10 cellular contexts compared by ENCODE assay signal in genomic region chr17:74442291-74442669, GRCh38. TPM values are rescaled to one million over a fixed set of nuclear protein-coding genes. Genes with fewer than 3 reads are reported as not detected.
DNase-seq lines count a peak whose midpoint lies in the region; ATAC-seq and TF ChIP-seq lines count a peak whose summit lies in the region.
"Had no signal": no experiment of that assay in that cellular context is flagged by ENCODE, and none has a peak within 500 bp of the region (broad histone marks: within the 10 kb centered on the region; RNA-seq: fewer than 3 reads in every experiment).

No MANE protein-coding gene starts in this region.

- peak overlapping the region; percentile 66 for H3K4me2 ChIP-seq in parathyroid adenoma (ENCODE audit: low read length)

- no peak overlapping the region for H2AFZ ChIP-seq in parathyroid adenoma

- intact Hi-C loops in heart left ventricle (cut with DNase I) (loop anchor here in 1 of 10 donors (10.0 kb wide), 1 partner anchor 227 kb away; the partner anchor contains the start of gene TTYH2), left cardiac atrium (cut with DNase I) (no loop called here), left ventricle myocardium superior (cut with micrococcal nuclease) (no loop called here), aorta (cut with DNase I) (loop anchor here in 1 of 2 donors (10.0 kb wide), 1 partner anchor 1147 kb away; no protein-coding TSS in a partner anchor)

- peaks cover 5% of the 10 kb centered on the region for H3K79me2 ChIP-seq in parathyroid adenoma

- H3K9me3 ChIP-seq in heart left ventricle, result peaks cover 0 to 15% (median 6%) of the 10 kb centered on the region in 12 donors
- no peaks in the 10 kb centered on the region for H3K9me3 ChIP-seq in parathyroid adenoma (ENCODE audit: control insufficient read depth, low read length)
- no peaks in the 10 kb centered on the region for H3K9me3 ChIP-seq in aorta (ENCODE audit: control insufficient read depth, low read length)

- no peak for TF ChIP-seq POLR2A in heart left ventricle (IDR thresholded peaks at IDR 0.05)

- 77 to 91% (median 80%) methylated on average over 5 to 6 of the region's 6 CpGs for WGBS in heart left ventricle, 4 donors
- 83 to 86% methylated on average over 6 of the region's 6 CpGs for whole genome bisulfite sequencing in aorta, 2 donors

- H3K36me3 ChIP-seq in heart left ventricle (peaks cover 0 to 28% (median 15%) of the 10 kb centered on the region in 9 donors), parathyroid adenoma (ENCODE audit: control insufficient read depth, insufficient read depth, low read length) (no peaks in the 10 kb centered on the region), aorta (ENCODE audit: control insufficient read depth in 1 of 2, insufficient read depth in 2 of 2, low read length in 1 of 2) (peaks cover 0 to 3% of the 10 kb centered on the region in 2 donors)

- DNase-seq in heart left ventricle, result no peak
- no peak for DNase-seq in left cardiac atrium
- DNase-seq in left ventricle myocardium superior, result peak; percentile 24
- DNase-seq in aorta, result no peak
- no peak for DNase-seq in anterior cingulate cortex (lab: John Stamatoyannopoulos, UW)
- DNase-seq in HCEC 1CT, result no peak
- DNase-seq: activated CD4-positive, alpha-beta memory T cell treated with anti-CD3 and anti-CD28 coated beads, Interleukin-2, amount 10 ng/mL, durations not matched to agents 7 days and 5 days had no signal

- peaks cover 5 to 55% (median 52%) of the 10 kb centered on the region in 12 donors for H3K4me1 ChIP-seq in heart left ventricle
- H3K4me1 ChIP-seq in parathyroid adenoma, result peaks cover 47% of the 10 kb centered on the region
- peaks cover 0 to 1% of the 10 kb centered on the region in 2 donors for H3K4me1 ChIP-seq in aorta (ENCODE audit: control insufficient read depth in 1 of 2, insufficient read depth in 2 of 2, low read length in 2 of 2)

- peak overlapping the region in 7 of 12 donors; percentile 28 to 41 (median 38) for H3K4me3 ChIP-seq in heart left ventricle
- H3K4me3 ChIP-seq in parathyroid adenoma (ENCODE audit: low read depth, low read length), result peak overlapping the region; percentile 43
- H3K4me3 ChIP-seq in aorta (ENCODE audit: low read length in 2 of 2), result no peak overlapping the region

- H3K27ac ChIP-seq in heart left ventricle, result peak overlapping the region; percentile 74 to 95 (median 90)
- peak overlapping the region; percentile 100 for H3K27ac ChIP-seq in parathyroid adenoma
- peak overlapping the region; percentile 35 to 49 for H3K27ac ChIP-seq in aorta (ENCODE audit: low read depth in 1 of 2, low read length in 2 of 2)

- no peak overlapping the region for H3K9ac ChIP-seq in parathyroid adenoma

- H3K27me3 ChIP-seq in heart left ventricle (no peaks in the 10 kb centered on the region), parathyroid adenoma (ENCODE audit: control insufficient read depth, insufficient read depth, low read length) (no peaks in the 10 kb centered on the region), aorta (ENCODE audit: control insufficient read depth in 1 of 2, insufficient read depth in 2 of 2, low read length in 1 of 2) (no peaks in the 10 kb centered on the region)

- no peak for ATAC-seq in heart left ventricle
- ATAC-seq in left cardiac atrium, result no peak
- ATAC-seq in left ventricle myocardium superior, result no peak
- no peak for ATAC-seq in aorta (ENCODE audit: low FRiP score)
- no peak for ATAC-seq in HG03025 (IDR thresholded peaks at IDR 0.05; ENCODE audit: low FRiP score, unreplicated experiment)

- TF ChIP-seq CTCF in heart left ventricle (IDR thresholded peaks at IDR 0.05) (no peak), parathyroid adenoma (IDR thresholded peaks at IDR 0.05) (no peak)

RNA-seq across cellular contexts. Expression of gene GPRC5C, which starts 10.4 kb away (rescaled TPM):
- total RNA-seq in heart left ventricle (10 to 100 TPM; 22.2 to 59.9 (median 39.2) TPM), left cardiac atrium (10 to 100 TPM; 24.2 to 25.9 TPM), left ventricle myocardium superior (34.4 TPM), aorta (10 to 100 TPM; 43.6 to 51.7 TPM)
- polyA plus RNA-seq in heart left ventricle (10 to 100 TPM; 28.5 to 35.3 TPM), aorta (10 to 100 TPM; 31.6 to 59.4 TPM)

RNA-seq across cellular contexts. Expression of gene CD300A, which starts 24.2 kb away (rescaled TPM):
- total RNA-seq in heart left ventricle (10 to 100 TPM in 1 of 9 donors, 1 to 10 TPM in 6, under 1 TPM in 2; 0.64 to 23.2 (median 1.8) TPM), left cardiac atrium (1 to 10 TPM; 2.9 to 5.7 TPM), left ventricle myocardium superior (1.9 TPM), aorta (10 to 100 TPM; 10.3 to 10.4 TPM)
- polyA plus RNA-seq in heart left ventricle (1 to 10 TPM in 1 of 2 donors, under 1 TPM in 1; 0.72 to 1.5 TPM), aorta (1 to 10 TPM; 2.6 to 9.1 TPM)
- total RNA-seq: dermis microvascular lymphatic vessel endothelial cell had no signal

Comparison
In these comparisons a context has a peak if more than half of its experiments do, and no peak if none do; other contexts are left out.
1. H3K27ac ChIP-seq: peak in every context shown above with its lines; median percentile 100 in parathyroid adenoma; 90 in heart left ventricle; 42 in aorta.
2. H3K4me3 ChIP-seq: peak in heart left ventricle (7 of 12) and parathyroid adenoma (single experiment); none in aorta (0 of 2).